In genomic region chr3:195907730-195908438, GRCh38 we compare ENCODE assay signal across 1 cellular context.
TF ChIP-seq lines count a peak whose summit lies in the region.

No MANE protein-coding gene starts in this region.

TF ChIP-seq in GM12878, 131 proteins besides CTCF, POLR2A, EP300 and RAD21 (continued from another document and continues in another):
- TF ChIP-seq ZBTB11 (CRISPR knock-in tag; IDR thresholded peaks at IDR 0.05) = 0 out of 2 replicates have a peak, but pooled peaks have one; percentile 6
- TF ChIP-seq PBX3 (IDR thresholded peaks at IDR 0.05; ENCODE audit: insufficient replicate concordance, low read depth, low read length) = peak; percentile 8
- no peak for TF ChIP-seq STAT1 (conservative IDR thresholded peaks at IDR 0.05)
- no peak for TF ChIP-seq SMARCA5 (IDR thresholded peaks at IDR 0.05)
- peak; percentile 79 for TF ChIP-seq MXI1 (IDR thresholded peaks at IDR 0.05; ENCODE audit: low read depth, low read length)
- peak; percentile 82 for TF ChIP-seq MAX (IDR thresholded peaks at IDR 0.05; ENCODE audit: low read depth, low read length)
- TF ChIP-seq ATF7 (IDR thresholded peaks at IDR 0.05; ENCODE audit: low read depth) = peak; percentile 23; the same call in 1 of the 2 replicates
- TF ChIP-seq EGR1 (IDR thresholded peaks at IDR 0.05; ENCODE audit: borderline replicate concordance in 1 of 2, low read depth in 2 of 2, low read length in 2 of 2) = 0 out of 3 replicates have a peak, but pooled peaks of 1 of the 2 experiments have one; percentile 12
- peak; percentile 10 to 27; a peak in 1 of 4 replicates for TF ChIP-seq IKZF2 (IDR thresholded peaks at IDR 0.05)
- no peak for TF ChIP-seq BCL3 (IDR thresholded peaks at IDR 0.05; ENCODE audit: borderline replicate concordance, insufficient read depth, low read depth, low read length, poor library complexity, severe bottlenecking)
- TF ChIP-seq NFIC (IDR thresholded peaks at IDR 0.05; ENCODE audit: low read depth, low read length) = no peak
- peak; percentile 30 for TF ChIP-seq KLF5 (IDR thresholded peaks at IDR 0.05; ENCODE audit: partially characterized antibody)
- no peak for TF ChIP-seq E2F8 (IDR thresholded peaks at IDR 0.05; ENCODE audit: low read depth, partially characterized antibody)
- TF ChIP-seq CUX1 (IDR thresholded peaks at IDR 0.05; ENCODE audit: insufficient replicate concordance, low read depth, low read length) = no peak
- TF ChIP-seq ZBTB33 (IDR thresholded peaks at IDR 0.05) = no peak
- no peak for TF ChIP-seq BCLAF1 (IDR thresholded peaks at IDR 0.05)
- TF ChIP-seq BACH1 (IDR thresholded peaks at IDR 0.05; ENCODE audit: borderline replicate concordance) = peak; percentile 63; the same call in 1 of the 2 replicates
- TF ChIP-seq STAT3 (IDR thresholded peaks at IDR 0.05; ENCODE audit: low read depth, low read length) = no peak
- peak; percentile 68 for TF ChIP-seq PKNOX1 (IDR thresholded peaks at IDR 0.05)
- TF ChIP-seq NBN (IDR thresholded peaks at IDR 0.05) = peak; percentile 16; the same call in 1 of the 2 replicates
- TF ChIP-seq BRCA1 (IDR thresholded peaks at IDR 0.05; ENCODE audit: low read depth, low read length) = no peak
- TF ChIP-seq CHD1 (IDR thresholded peaks at IDR 0.05; ENCODE audit: low read depth, low read length) = no peak
- peak; percentile 50; the same call in 1 of the 2 replicates for TF ChIP-seq MTA2 (IDR thresholded peaks at IDR 0.05; ENCODE audit: low read depth)
- peak; percentile 93 for TF ChIP-seq RAD51 (IDR thresholded peaks at IDR 0.05)
- no peak for TF ChIP-seq CBX5 (IDR thresholded peaks at IDR 0.05; ENCODE audit: low read depth)
- 0 out of 2 replicates have a peak, but pooled peaks have one; percentile 37 for TF ChIP-seq PAX5 (IDR thresholded peaks at IDR 0.05; ENCODE audit: borderline replicate concordance, low read depth, low read length)
- no peak for TF ChIP-seq NFXL1 (IDR thresholded peaks at IDR 0.05; ENCODE audit: borderline replicate concordance)
- 0 out of 2 replicates have a peak, but pooled peaks have one; percentile 3 for TF ChIP-seq SPI1 (IDR thresholded peaks at IDR 0.05; ENCODE audit: borderline replicate concordance, insufficient read depth, low read depth, low read length)
- 0 out of 2 replicates have a peak, but pooled peaks have one; percentile 6 for TF ChIP-seq CREM (IDR thresholded peaks at IDR 0.05; ENCODE audit: low read depth)
- TF ChIP-seq HDGF (IDR thresholded peaks at IDR 0.05) = peak; percentile 80; the same call in 1 of the 2 replicates
- peak; percentile 97 to 99 for TF ChIP-seq BHLHE40 (IDR thresholded peaks at IDR 0.05; ENCODE audit: borderline replicate concordance in 1 of 2, low read depth in 2 of 2, low read length in 1 of 2)
- TF ChIP-seq FOXK2 (IDR thresholded peaks at IDR 0.05) = no peak
- peak; percentile 70 for TF ChIP-seq USF2 (IDR thresholded peaks at IDR 0.05; ENCODE audit: borderline replicate concordance, low read depth, low read length)
- peak; percentile 49; the same call in 1 of the 2 replicates for TF ChIP-seq ATF3 (IDR thresholded peaks at IDR 0.05; ENCODE audit: borderline replicate concordance, extremely low read depth, low read depth, low read length)
- TF ChIP-seq JUNB (IDR thresholded peaks at IDR 0.05) = no peak
